ENCODE assay signal across 1 cellular context in genomic region chr6:113178349-113178748, GRCh38.
TF ChIP-seq lines count a peak whose summit lies in the region.

No MANE protein-coding gene starts in this region.

TF ChIP-seq in IMR-90, 13 proteins besides CTCF, POLR2A, EP300 and RAD21:
- TF ChIP-seq MAZ (IDR thresholded peaks at IDR 0.05; ENCODE audit: borderline replicate concordance, low read depth, low read length) = no peak
- TF ChIP-seq USF2 (IDR thresholded peaks at IDR 0.05; ENCODE audit: low read depth, low read length) = no peak
- TF ChIP-seq FOS (IDR thresholded peaks at IDR 0.05; ENCODE audit: low read depth, low read length) = 0 out of 2 replicates have a peak, but pooled peaks have one; percentile 8
- no peak for TF ChIP-seq MAFK (IDR thresholded peaks at IDR 0.05; ENCODE audit: low read depth, low read length)
- TF ChIP-seq ELK1 (IDR thresholded peaks at IDR 0.05; ENCODE audit: borderline replicate concordance, low read depth, low read length) = no peak
- TF ChIP-seq RFX5 (IDR thresholded peaks at IDR 0.05; ENCODE audit: low read depth, low read length) = no peak
